ENCODE assay signal across 8 cellular contexts in genomic region chr2:47076586-47077441, GRCh38.
DNase-seq lines count a peak whose midpoint lies in the region; ATAC-seq, FAIRE-seq and TF ChIP-seq lines count a peak whose summit lies in the region.

No MANE protein-coding gene starts in this region.

- H3K4me3 ChIP-seq in A673 (ENCODE audit: low read depth, low read length, poor library complexity, severe bottlenecking) (no peak overlapping the region), HUES48 (ENCODE audit: low read depth, low read length) (no peak overlapping the region), mucosa of rectum (ENCODE audit: low read length in 2 of 2) (no peak overlapping the region), MM.1S (ENCODE audit: low read length) (no peak overlapping the region)

- H3K9me3 ChIP-seq in A673 (ENCODE audit: low read depth, low read length, poor library complexity, severe bottlenecking) (no peaks in the 10 kb centered on the region), HUES48 (ENCODE audit: control insufficient read depth, insufficient read depth, low read length) (no peaks in the 10 kb centered on the region), mucosa of rectum (ENCODE audit: control insufficient read depth in 2 of 2, low read length in 2 of 2) (no peaks in the 10 kb centered on the region), MM.1S (replicated peaks; ENCODE audit: insufficient read depth, low read length) (no peaks in the 10 kb centered on the region)

- no peak overlapping the region for H3K9ac ChIP-seq in HUES48 (ENCODE audit: low read depth, low read length)
- H3K9ac ChIP-seq in mucosa of rectum (ENCODE audit: low read depth in 1 of 2, low read length in 2 of 2), result no peak overlapping the region
- no peak overlapping the region for H3K9ac ChIP-seq in MM.1S (ENCODE audit: low read length)

- TF ChIP-seq CTCF in A673 (conservative IDR thresholded peaks at IDR 0.05; ENCODE audit: low read depth, low read length), result no peak
- TF ChIP-seq CTCF in MM.1S (IDR thresholded peaks at IDR 0.05; ENCODE audit: low read length), result no peak

- no peak for TF ChIP-seq POLR2A in GM12892 (IDR thresholded peaks at IDR 0.05; ENCODE audit: low read depth, low read length)

- no peak for ATAC-seq in HG02759 (IDR thresholded peaks at IDR 0.05; ENCODE audit: unreplicated experiment)

- H3K9me2 ChIP-seq in MM.1S (replicated peaks; ENCODE audit: insufficient read depth, low read length), result no peaks in the 10 kb centered on the region

- H3K4me2 ChIP-seq in MM.1S (ENCODE audit: low read depth, low read length), result no peak overlapping the region

- no peak overlapping the region for H2AFZ ChIP-seq in MM.1S (ENCODE audit: low read length)

- intact Hi-C loops in A673 (cut with micrococcal nuclease; ENCODE audit: unreplicated experiment), result no loop called here

- H3K36me3 ChIP-seq in A673 (ENCODE audit: insufficient read depth, low read length, poor library complexity, severe bottlenecking), result no peaks in the 10 kb centered on the region
- H3K36me3 ChIP-seq in HUES48 (ENCODE audit: control insufficient read depth, insufficient read depth, low read length), result no peaks in the 10 kb centered on the region
- peaks cover 0 to 3% of the 10 kb centered on the region in 2 donors for H3K36me3 ChIP-seq in mucosa of rectum (ENCODE audit: control insufficient read depth in 2 of 2, insufficient read depth in 2 of 2, low read length in 2 of 2)
- 0 out of 2 replicates have a peak, but pooled peaks cover 6% of the 10 kb centered on the region for H3K36me3 ChIP-seq in MM.1S (replicated peaks; ENCODE audit: insufficient read depth, low read length)

- H3K27ac ChIP-seq in A673 (ENCODE audit: low read depth, low read length, poor library complexity, severe bottlenecking) (no peak overlapping the region), HUES48 (ENCODE audit: low read depth, low read length) (peak overlapping the region; percentile 81), mucosa of rectum (ENCODE audit: low read depth in 2 of 2, low read length in 2 of 2) (peak overlapping the region; percentile 48 to 60), MM.1S (ENCODE audit: low read length) (no peak overlapping the region)

- CTCF ChIA-PET in A673 (lab: Charles Lee), result interaction anchor here (0.6 kb wide), 1 partner anchor 62 kb away, joined by 3 read pairs; no protein-coding TSS in a partner anchor

- H4K20me1 ChIP-seq in MM.1S (ENCODE audit: insufficient read depth, low read length), result peaks cover 7% of the 10 kb centered on the region; the same call in 1 of the 2 replicates

- H3K27me3 ChIP-seq in A673 (replicated peaks; ENCODE audit: insufficient read depth, low read depth, low read length, poor library complexity), result no peaks in the 10 kb centered on the region
- no peaks in the 10 kb centered on the region for H3K27me3 ChIP-seq in HUES48 (ENCODE audit: control insufficient read depth, insufficient read depth, low read length)
- H3K27me3 ChIP-seq in mucosa of rectum (ENCODE audit: control insufficient read depth in 2 of 2, insufficient read depth in 2 of 2, low read length in 2 of 2), result no peaks in the 10 kb centered on the region
- no peaks in the 10 kb centered on the region for H3K27me3 ChIP-seq in MM.1S (replicated peaks; ENCODE audit: insufficient read depth, low read length)

- 0 out of 2 replicates have a peak, but pooled peaks cover 5% of the 10 kb centered on the region for H3F3A ChIP-seq in MM.1S (ENCODE audit: insufficient read depth, low read length)

- H3K79me2 ChIP-seq in MM.1S (ENCODE audit: low read length), result peaks cover 7% of the 10 kb centered on the region; the same call in 1 of the 2 replicates

- POLR2A ChIA-PET in A673 (lab: Charles Lee; ENCODE audit: low non-redundant PET), result no interaction called here

- DNase-seq in A673 (ENCODE audit: low spot score) (peak; percentile 22), dedifferentiated amniotic fluid mesenchymal stem cell (ENCODE audit: extremely low spot score) (peak; percentile 94), GM12892 (ENCODE audit: insufficient read length) (no peak), MM.1S (no peak)
- DNase-seq in activated CD4-positive, CD25-positive, alpha-beta regulatory T cell (lab: John Stamatoyannopoulos, UW), result no peak

- FAIRE-seq in GM12892 (lab: Jason Lieb, UNC), result no peak

- H3K4me1 ChIP-seq in A673 (ENCODE audit: insufficient read depth, low read length, poor library complexity, severe bottlenecking), result no peaks in the 10 kb centered on the region
- peaks cover 27% of the 10 kb centered on the region for H3K4me1 ChIP-seq in HUES48 (ENCODE audit: control insufficient read depth, insufficient read depth, low read length)
- H3K4me1 ChIP-seq in mucosa of rectum (ENCODE audit: control insufficient read depth in 2 of 2, insufficient read depth in 2 of 2, low read length in 2 of 2), result peaks cover 29 to 50% of the 10 kb centered on the region in 2 donors
- H3K4me1 ChIP-seq in MM.1S (ENCODE audit: low read length), result peaks cover 13% of the 10 kb centered on the region

- BruUV-seq in A673 (replicated peaks; lab: Mats Ljungman, UMichigan), result no TSS peak

Comparison
In these comparisons a context has a peak if more than half of its experiments do, and no peak if none do; other contexts are left out.
1. DNase-seq: peak in A673 (single experiment) and dedifferentiated amniotic fluid mesenchymal stem cell (single experiment); none in GM12892 (single experiment), activated CD4-positive, CD25-positive, alpha-beta regulatory T cell (0 of 4) and MM.1S (single experiment).
2. H3K27ac ChIP-seq: peak in HUES48 (single experiment) and mucosa of rectum (2 of 2); none in A673 (single experiment) and MM.1S (single experiment).